Comparison of ENCODE assay signal across 8 cellular contexts in the genomic region with DNA sequence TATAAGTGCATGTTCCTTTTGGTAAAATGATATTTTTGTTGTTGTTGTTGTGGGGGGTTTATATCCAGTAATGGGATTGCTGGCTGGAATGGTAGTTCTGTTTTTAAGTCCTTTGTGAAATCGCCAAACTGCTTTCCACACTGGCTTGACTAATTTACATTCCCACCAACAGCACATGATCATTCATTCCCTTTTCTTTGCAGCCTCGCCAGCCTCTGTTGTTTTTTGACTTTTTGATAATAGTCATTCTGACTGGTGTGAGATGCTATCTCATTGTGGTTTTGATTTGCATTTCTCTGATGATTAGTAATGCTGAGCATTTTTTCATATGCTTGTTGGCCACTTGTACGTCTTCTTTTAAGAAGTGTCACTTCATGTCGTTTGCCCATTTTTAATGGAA.
"Had no signal": no experiment of that assay in that cellular context is flagged by ENCODE, and none has a peak within 500 bp of the region (broad histone marks: within the 10 kb centered on the region; RNA-seq: fewer than 3 reads in every experiment).

No MANE protein-coding gene starts in this region.

- H3K4me1 Mint-ChIP-seq: IgD-negative memory B cell had no signal

- H3K27me3 Mint-ChIP-seq: IgD-negative memory B cell had no signal

- H3K36me3 Mint-ChIP-seq: IgD-negative memory B cell had no signal

- H3K27ac ChIP-seq: HL-60 had no signal

- H3K4me1 ChIP-seq: HAP-1 had no signal

- FAIRE-seq: HepG2 had no signal

- H3K9me3 ChIP-seq: HAP-1 had no signal

- DNase-seq: GOT3, H7, KBM-7 had no signal

- H3K36me3 ChIP-seq: HAP-1 had no signal

- H3K4me3 Mint-ChIP-seq: IgD-negative memory B cell had no signal

- ATAC-seq: HCT116, HepG2 had no signal

- H3K4me3 ChIP-seq: HAP-1 had no signal

- H3K27ac Mint-ChIP-seq: IgD-negative memory B cell had no signal
